8 cellular contexts compared by ENCODE assay signal in the genomic region with DNA sequence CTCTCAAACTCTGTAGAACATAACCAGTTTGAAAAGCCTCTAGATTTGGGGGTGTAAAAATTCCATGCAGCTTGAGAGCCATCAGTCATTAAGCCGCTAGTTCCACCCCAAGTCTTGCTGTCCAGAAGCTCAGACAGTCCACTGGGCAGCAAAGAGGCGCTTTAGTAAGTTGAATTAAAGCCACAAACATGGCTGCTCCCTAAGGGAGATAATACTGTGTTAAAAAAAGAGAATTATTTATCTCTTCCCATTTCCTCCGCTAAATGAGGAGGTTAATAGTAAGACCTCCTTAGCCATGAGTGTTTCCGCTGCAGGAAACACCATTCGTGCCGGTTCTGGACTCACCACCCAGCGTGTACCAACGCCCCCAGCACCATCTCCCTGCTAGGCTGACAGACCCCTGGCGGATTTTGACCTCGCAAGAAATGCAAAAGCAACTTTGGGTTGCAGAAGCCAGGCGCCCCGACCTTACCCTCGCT. TPM values are rescaled to one million over a fixed set of nuclear protein-coding genes. Genes with fewer than 3 reads are reported as not detected.
DNase-seq lines count a peak whose midpoint lies in the region; ATAC-seq and TF ChIP-seq lines count a peak whose summit lies in the region.

No MANE protein-coding gene starts in this region.

- peak overlapping the region; percentile 51 for H3K4me3 ChIP-seq in cardiac muscle cell

- H3K4me1 Mint-ChIP-seq in progenitor cell of endocrine pancreas (ENCODE audit: low read depth): peaks cover 45% of the 10 kb centered on the region

- no peak overlapping the region for H3K27ac ChIP-seq in cardiac muscle cell

- no peaks in the 10 kb centered on the region for H3K9me3 ChIP-seq in cardiac muscle cell (ENCODE audit: low read depth)

- DNase-seq in NCI-H2107 treated with DMSO at 0.1 percent for 48 hours (lab: John Stamatoyannopoulos, UW; ENCODE audit: unreplicated experiment) (peak; percentile 51), NCI-H2107 (lab: John Stamatoyannopoulos, UW) (no peak), HT1080 (ENCODE audit: low read depth) (peak; percentile 46), cardiac muscle cell (ENCODE audit: low read depth in 1 of 2, low spot score in 1 of 2) (peak; percentile 32 to 45), progenitor cell of endocrine pancreas (ENCODE audit: low spot score, unreplicated experiment) (no peak), ureter (ENCODE audit: low spot score) (no peak)
- DNase-seq in activated CD8-positive, alpha-beta memory T cell treated with anti-CD3 and anti-CD28 coated beads, Interleukin-2, amount 50 U/mL, for 48 hours: peak; percentile 80

- H3K4me3 Mint-ChIP-seq in progenitor cell of endocrine pancreas (ENCODE audit: low read depth): peak overlapping the region; percentile 96

- peaks cover 16% of the 10 kb centered on the region for H3K4me1 ChIP-seq in cardiac muscle cell (ENCODE audit: low read depth)

- H3K36me3 ChIP-seq in cardiac muscle cell: no peaks in the 10 kb centered on the region

- peak overlapping the region; percentile 93 for H3K27ac Mint-ChIP-seq in progenitor cell of endocrine pancreas

- peak; percentile 23 for ATAC-seq in GM21423 (IDR thresholded peaks at IDR 0.05; ENCODE audit: unreplicated experiment)

- H3K36me3 Mint-ChIP-seq in progenitor cell of endocrine pancreas (ENCODE audit: insufficient read depth): peaks cover 4% of the 10 kb centered on the region

- no peaks in the 10 kb centered on the region for H3K27me3 ChIP-seq in cardiac muscle cell

- TF ChIP-seq CTCF in cardiac muscle cell (IDR thresholded peaks at IDR 0.05; ENCODE audit: low read depth, low read length) (no peak), progenitor cell of endocrine pancreas (IDR thresholded peaks at IDR 0.05; ENCODE audit: unreplicated experiment) (no peak)

- no peaks in the 10 kb centered on the region for H3K9me3 Mint-ChIP-seq in progenitor cell of endocrine pancreas (ENCODE audit: low read depth)

- no peaks in the 10 kb centered on the region for H3K27me3 Mint-ChIP-seq in progenitor cell of endocrine pancreas

RNA-seq across cellular contexts. Expression of a gene that starts 0.5 kb away (rescaled TPM):
- total RNA-seq in HT1080 (2014; rRNA removed; shearing (Covaris generic)): 136 and 144 TPM in 2 replicates
- 143 and 145 TPM in 2 replicates for polyA plus RNA-seq in HT1080 (2015; cell fraction: cytosol; rRNA removed)
- polyA plus RNA-seq in HT1080 (2015; cell fraction: nucleus; rRNA removed): 108 and 140 TPM in 2 replicates
- total RNA-seq in cardiac muscle cell (50.8 and 65.5 TPM in 2 replicates), progenitor cell of endocrine pancreas (81.0 and 91.2 TPM in 2 replicates), ureter (92.9 TPM)
- polyA plus RNA-seq in cardiac muscle cell: 50.1 and 51.0 TPM in 2 replicates

RNA-seq across cellular contexts. Expression of a gene that starts 8.7 kb away (rescaled TPM):
- 52.8 and 59.8 TPM in 2 replicates for total RNA-seq in HT1080 (2014; rRNA removed; shearing (Covaris generic))
- polyA plus RNA-seq in HT1080 (2015; cell fraction: cytosol; rRNA removed): 36.0 and 38.5 TPM in 2 replicates
- 31.7 and 38.3 TPM in 2 replicates for polyA plus RNA-seq in HT1080 (2015; cell fraction: nucleus; rRNA removed)
- 21.6 and 26.8 TPM in 2 replicates for total RNA-seq in cardiac muscle cell
- polyA plus RNA-seq in cardiac muscle cell: 27.9 and 35.5 TPM in 2 replicates
- total RNA-seq in progenitor cell of endocrine pancreas: 74.4 and 89.1 TPM in 2 replicates
- 60.7 TPM for total RNA-seq in ureter

Comparison
In these comparisons a context has a peak if more than half of its experiments do, and no peak if none do; other contexts are left out.
1. DNase-seq: peak in NCI-H2107 treated with DMSO at 0.1 percent for 48 hours (single experiment), HT1080 (single experiment), activated CD8-positive, alpha-beta memory T cell treated with anti-CD3 and anti-CD28 coated beads, Interleukin-2, amount 50 U/mL, for 48 hours (single experiment) and cardiac muscle cell (2 of 2); none in NCI-H2107 (single experiment), progenitor cell of endocrine pancreas (single experiment) and ureter (single experiment).